In the genomic region with DNA sequence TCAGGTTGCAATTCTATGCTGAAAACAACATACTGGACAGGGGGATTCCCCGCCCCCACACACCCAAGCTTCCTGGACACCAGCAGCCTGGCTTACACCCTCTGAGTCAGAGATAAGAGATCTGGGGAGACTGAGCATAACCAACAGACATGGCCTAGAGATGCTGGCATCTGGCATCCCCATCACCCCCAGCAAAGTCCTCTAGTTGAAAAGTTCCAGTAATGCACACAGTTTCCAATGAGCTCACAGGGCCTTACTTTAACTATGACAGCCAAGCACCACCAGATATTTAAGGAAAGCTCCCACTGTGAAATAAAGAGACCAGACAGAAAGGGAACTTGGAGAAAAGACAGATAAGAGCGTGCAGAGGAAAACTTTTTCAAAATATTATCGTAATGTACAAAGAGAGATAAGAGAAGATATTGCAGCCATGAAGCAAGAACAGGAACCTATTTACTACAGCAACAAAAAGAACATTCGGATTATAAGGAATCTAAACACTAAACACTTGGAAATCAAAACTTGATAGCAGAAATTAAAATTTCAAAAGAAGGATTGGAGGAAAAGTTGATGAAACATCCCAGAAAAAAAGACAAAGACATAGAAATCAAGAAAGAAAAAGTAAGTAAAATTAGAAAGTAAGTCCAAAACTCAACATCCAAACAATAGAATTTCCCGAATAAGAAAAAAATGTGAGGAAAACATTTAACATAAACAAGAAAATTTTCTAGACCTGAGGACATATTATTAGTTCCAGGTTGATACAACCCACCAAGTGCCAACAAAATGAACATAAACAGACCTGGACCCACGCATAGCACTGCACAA, we compare ENCODE assay signal across 11 cellular contexts. TPM values are rescaled to one million over a fixed set of nuclear protein-coding genes. Genes with fewer than 3 reads are reported as not detected.
DNase-seq lines count a peak whose midpoint lies in the region; ATAC-seq and TF ChIP-seq lines count a peak whose summit lies in the region.
"Had no signal": no experiment of that assay in that cellular context is flagged by ENCODE, and none has a peak within 500 bp of the region (broad histone marks: within the 10 kb centered on the region; RNA-seq: fewer than 3 reads in every experiment).

No MANE protein-coding gene starts in this region.

- intact Hi-C loops in tibial artery (cut with DNase I; ENCODE audit: low total_unique reads), result no loop called here

- no peak overlapping the region for H3K4me3 Mint-ChIP-seq in activated naive CD8-positive, alpha-beta T cell treated with anti-CD3 and anti-CD28 coated beads, Interleukin-2, amount 50 U/mL, for 24 hours

- no peaks in the 10 kb centered on the region for H4K20me1 ChIP-seq in osteoblast (ENCODE audit: insufficient read depth, low read length)

- ATAC-seq in activated naive CD8-positive, alpha-beta T cell treated with anti-CD3 and anti-CD28 coated beads, Interleukin-2, amount 50 U/mL, for 24 hours, result peak; percentile 99
- ATAC-seq in HG02571 (IDR thresholded peaks at IDR 0.05; ENCODE audit: unreplicated experiment), result no peak
- ATAC-seq: left ventricle myocardium superior had no signal

- no peak overlapping the region for H3K4me2 ChIP-seq in osteoblast (ENCODE audit: insufficient read depth, low read length)

- H3K4me3 ChIP-seq in osteoblast (ENCODE audit: insufficient read depth, low read length) (no peak overlapping the region), tibial artery (no peak overlapping the region)

- TF ChIP-seq CTCF in osteoblast (IDR thresholded peaks at IDR 0.05; ENCODE audit: extremely low read depth, low read depth, low read length), result no peak
- no peak for TF ChIP-seq CTCF in tibial artery (IDR thresholded peaks at IDR 0.05)

- peaks cover 17% of the 10 kb centered on the region for H3K4me1 Mint-ChIP-seq in activated naive CD8-positive, alpha-beta T cell treated with anti-CD3 and anti-CD28 coated beads, Interleukin-2, amount 50 U/mL, for 24 hours

- H2AFZ ChIP-seq in osteoblast (ENCODE audit: low read length), result no peak overlapping the region

- H3K27ac Mint-ChIP-seq in activated naive CD8-positive, alpha-beta T cell treated with anti-CD3 and anti-CD28 coated beads, Interleukin-2, amount 50 U/mL, for 24 hours, result peak overlapping the region; percentile 8

- H3K9me3 ChIP-seq in osteoblast (ENCODE audit: low read depth, low read length) (no peaks in the 10 kb centered on the region), tibial artery (no peaks in the 10 kb centered on the region)

- no peaks in the 10 kb centered on the region for H3K79me2 ChIP-seq in osteoblast (ENCODE audit: insufficient read depth, low read length)

- H3K36me3 ChIP-seq in osteoblast (ENCODE audit: insufficient read depth, low read length) (no peaks in the 10 kb centered on the region), tibial artery (no peaks in the 10 kb centered on the region)

- H3K27me3 Mint-ChIP-seq in activated naive CD8-positive, alpha-beta T cell treated with anti-CD3 and anti-CD28 coated beads, Interleukin-2, amount 50 U/mL, for 24 hours, result peaks cover 9% of the 10 kb centered on the region

- no peaks in the 10 kb centered on the region for H3K36me3 Mint-ChIP-seq in activated naive CD8-positive, alpha-beta T cell treated with anti-CD3 and anti-CD28 coated beads, Interleukin-2, amount 50 U/mL, for 24 hours (ENCODE audit: low read depth)

- H3K4me1 ChIP-seq in osteoblast (ENCODE audit: insufficient read depth, low read length) (peaks cover 4% of the 10 kb centered on the region), tibial artery (no peaks in the 10 kb centered on the region)

- no peak overlapping the region for H3K27ac ChIP-seq in osteoblast (ENCODE audit: low read depth, low read length)
- no peak overlapping the region for H3K27ac ChIP-seq in tibial artery

- DNase-seq in EL, result peak; percentile 82
- peak; percentile 89 for DNase-seq in OCI-M1 (lab: John Stamatoyannopoulos, UW)
- DNase-seq in activated naive CD8-positive, alpha-beta T cell treated with anti-CD3 and anti-CD28 coated beads, Interleukin-2, amount 50 U/mL, for 24 hours, result peak; percentile 78
- peak; percentile 92 for DNase-seq in osteoblast (ENCODE audit: insufficient read length, low spot score, missing footprints)
- DNase-seq in mesenteric fat pad (ENCODE audit: low spot score), result no peak
- DNase-seq in Kasumi-1 (lab: John Stamatoyannopoulos, UW), result no peak
- no peak for DNase-seq in tibial artery
- DNase-seq: effector memory CD4-positive, alpha-beta T cell; left ventricle myocardium superior; NCI-H524 treated with DMSO at 0.1 percent for 48 hours had no signal

- peaks cover 5% of the 10 kb centered on the region for H3K27me3 ChIP-seq in osteoblast (ENCODE audit: insufficient read depth, low read length)
- H3K27me3 ChIP-seq in tibial artery, result peaks cover 0 to 22% of the 10 kb centered on the region in 2 donors

- H3K9me3 Mint-ChIP-seq in activated naive CD8-positive, alpha-beta T cell treated with anti-CD3 and anti-CD28 coated beads, Interleukin-2, amount 50 U/mL, for 24 hours, result no peaks in the 10 kb centered on the region

RNA-seq across cellular contexts. Expression of a gene that starts 17.2 kb away (rescaled TPM):
- total RNA-seq in osteoblast (not detected in 2 replicates), mesenteric fat pad (not detected)

RNA-seq across cellular contexts. Expression of a gene that starts 45.2 kb away (rescaled TPM):
- 18.6 and 19.9 TPM in 2 replicates for total RNA-seq in osteoblast
- total RNA-seq in mesenteric fat pad, result 29.3 TPM

RNA-seq across cellular contexts. Expression of a gene that starts 51.7 kb away (rescaled TPM):
- total RNA-seq in osteoblast (6.2 and 8.7 TPM in 2 replicates), mesenteric fat pad (131 TPM)

Comparison
In these comparisons a context has a peak if more than half of its experiments do, and no peak if none do; other contexts are left out.
1. DNase-seq: peak in EL (single experiment), OCI-M1 (single experiment), activated naive CD8-positive, alpha-beta T cell treated with anti-CD3 and anti-CD28 coated beads, Interleukin-2, amount 50 U/mL, for 24 hours (single experiment) and osteoblast (single experiment); none in mesenteric fat pad (single experiment), Kasumi-1 (0 of 2) and tibial artery (0 of 2).
2. RNA of a gene that starts 51.7 kb away (total RNA-seq): 131 TPM in mesenteric fat pad (single experiment); 6.2 to 8.7 TPM in osteoblast; every median in the first group is over 10 times any median in the second.